Comparison of ENCODE assay signal across 20 cellular contexts in the genomic region with DNA sequence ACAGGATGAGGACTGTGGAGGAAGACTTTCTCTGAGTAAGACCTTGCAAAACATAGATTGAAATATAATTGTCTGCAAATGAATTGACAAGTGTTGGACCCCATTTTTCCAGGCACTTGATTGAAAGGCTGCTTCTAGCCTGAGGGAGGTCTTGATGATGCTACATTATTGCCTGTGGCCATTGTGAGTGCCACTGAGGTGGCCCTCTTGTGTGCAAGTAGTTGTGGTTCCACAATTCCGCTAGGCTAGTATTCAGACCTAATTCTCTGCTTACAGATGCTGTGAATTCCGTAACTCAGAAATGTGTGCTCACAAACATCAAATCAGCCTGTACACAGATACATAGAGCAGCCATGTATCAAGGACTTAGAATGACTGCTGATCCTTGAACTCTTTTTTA. TPM values are rescaled to one million over a fixed set of nuclear protein-coding genes. Genes with fewer than 3 reads are reported as not detected.
DNase-seq lines count a peak whose midpoint lies in the region; ATAC-seq, FAIRE-seq and TF ChIP-seq lines count a peak whose summit lies in the region.
"Had no signal": no experiment of that assay in that cellular context is flagged by ENCODE, and none has a peak within 500 bp of the region (broad histone marks: within the 10 kb centered on the region; RNA-seq: fewer than 3 reads in every experiment).

No MANE protein-coding gene starts in this region.

- WGBS in A549 (ENCODE audit: missing lambda C conversion rate), result 96% methylated on average over 2 of the region's 2 CpGs
- WGBS in prostate gland, result 96% methylated on average over 2 of the region's 2 CpGs

- no peak for TF ChIP-seq RAD21 in A549 (conservative IDR thresholded peaks at IDR 0.05 in 1 of 2, IDR thresholded peaks at IDR 0.05 in 1 of 2)

- ATAC-seq in A549 (no peak), GM18861 (IDR thresholded peaks at IDR 0.05; ENCODE audit: unreplicated experiment) (no peak)
- ATAC-seq: activated CD8-positive, alpha-beta T cell treated with anti-CD3 and anti-CD28 coated beads, Interleukin-2, amount 10 ng/mL, durations not matched to agents 7 days and 5 days had no signal

- peak overlapping the region; percentile 77 for H3K27ac Mint-ChIP-seq in chondrocyte (ENCODE audit: unreplicated experiment)
- H3K27ac Mint-ChIP-seq: activated CD8-positive, alpha-beta T cell treated with anti-CD3 and anti-CD28 coated beads, Interleukin-2, amount 10 ng/mL, durations not matched to agents 7 days and 5 days; activated naive CD8-positive, alpha-beta T cell; activated T-helper 1 cell treated with anti-CD3 and anti-CD28 coated beads, Interleukin-12 subunit alpha, Interleukin-12 subunit beta, Interleukin-2, Interleukin-4 antibody, amounts not matched to agents 30 ng/mL and 10 ng/mL and 1 ng/mL, durations not matched to agents 14 hours and 24 hours and 36 hours; T-helper 1 cell treated with Interleukin-12 subunit alpha and Interleukin-12 subunit beta and Interleukin-4 antibody, amounts not matched to agents 30 μg/mL and 1 μg/mL, for 36 hours had no signal

- no peaks in the 10 kb centered on the region for H3K27me3 Mint-ChIP-seq in chondrocyte (ENCODE audit: low read depth)
- H3K27me3 Mint-ChIP-seq: activated naive CD8-positive, alpha-beta T cell; brain had no signal

- H3K27ac ChIP-seq in A549, result no peak overlapping the region
- peak overlapping the region; percentile 84 for H3K27ac ChIP-seq in neutrophil
- H3K27ac ChIP-seq in prostate gland, result no peak overlapping the region
- H3K27ac ChIP-seq: C4-2B, esophagus squamous epithelium, skin epidermis had no signal

- no peaks in the 10 kb centered on the region for H3K9me3 Mint-ChIP-seq in chondrocyte (ENCODE audit: low read depth)
- H3K9me3 Mint-ChIP-seq: T-helper 1 cell treated with Interleukin-12 subunit alpha and Interleukin-12 subunit beta and Interleukin-4 antibody, amounts not matched to agents 30 μg/mL and 1 μg/mL, for 36 hours had no signal

- DNase-seq in A549 (ENCODE audit: low read depth in 1 of 2, low spot score in 1 of 2) (no peak), NB4 (ENCODE audit: low read depth) (peak; percentile 68), chondrocyte (ENCODE audit: low spot score) (no peak), nucleus accumbens (lab: John Stamatoyannopoulos, UW) (no peak), prostate gland (ENCODE audit: low spot score) (no peak)
- DNase-seq in central memory CD4-positive, alpha-beta T cell, result no peak
- DNase-seq: activated CD8-positive, alpha-beta T cell treated with anti-CD3 and anti-CD28 coated beads, Interleukin-2, amount 10 ng/mL, durations not matched to agents 7 days and 5 days; esophagus squamous epithelium; NCI-H1694 treated with DMSO at 0.1 percent for 48 hours; SHP77; stimulated activated CD8-positive, alpha-beta memory T cell treated with anti-CD3 and anti-CD28 coated beads, Interleukin-4, amount 100 ng/mL, for 48 hours had no signal

- TF ChIP-seq POLR2A in A549 (IDR thresholded peaks at IDR 0.05; ENCODE audit: low read length), result no peak
- TF ChIP-seq POLR2A in NB4 (IDR thresholded peaks at IDR 0.05; ENCODE audit: extremely low read depth, insufficient read length), result no peak
- TF ChIP-seq POLR2A in prostate gland (IDR thresholded peaks at IDR 0.05), result no peak

- peaks cover 8% of the 10 kb centered on the region for H3K36me3 Mint-ChIP-seq in chondrocyte (ENCODE audit: low read depth)

- FAIRE-seq in A549 (lab: Jason Lieb, UNC), result no peak
- FAIRE-seq: GM12892 had no signal

- H3K4me1 Mint-ChIP-seq in chondrocyte (ENCODE audit: low read depth), result peaks cover 83% of the 10 kb centered on the region

- peak overlapping the region; percentile 22; the same call in 1 of the 3 replicates for H3K4me2 ChIP-seq in A549

- TF ChIP-seq CTCF in A549 (IDR thresholded peaks at IDR 0.05) (no peak), NB4 (IDR thresholded peaks at IDR 0.05; ENCODE audit: low read depth, low read length) (no peak), chondrocyte (IDR thresholded peaks at IDR 0.05) (no peak), neutrophil (IDR thresholded peaks at IDR 0.05) (no peak), prostate gland (IDR thresholded peaks at IDR 0.05) (no peak)

- POLR2A ChIA-PET in A549 (lab: Yijun Ruan, JAX), result no interaction called here

- H3K27me3 ChIP-seq in neutrophil (no peaks in the 10 kb centered on the region), prostate gland (replicated peaks; ENCODE audit: insufficient read depth) (no peaks in the 10 kb centered on the region)
- H3K27me3 ChIP-seq: esophagus squamous epithelium had no signal

- intact Hi-C loops in prostate gland (cut with DNase I), result no loop called here

- H3K9me3 ChIP-seq in A549, result no peaks in the 10 kb centered on the region
- no peaks in the 10 kb centered on the region for H3K9me3 ChIP-seq in neutrophil
- no peaks in the 10 kb centered on the region for H3K9me3 ChIP-seq in prostate gland
- H3K9me3 ChIP-seq: esophagus squamous epithelium had no signal

- TF ChIP-seq EP300 in A549 (IDR thresholded peaks at IDR 0.05), result no peak

- CTCF ChIA-PET in A549 (lab: Yijun Ruan, JAX), result interaction anchor here (0.9 kb wide), 1 partner anchor 244 kb away, joined by 3 read pairs; no protein-coding TSS in a partner anchor

- no peak overlapping the region for H3K4me3 Mint-ChIP-seq in chondrocyte (ENCODE audit: unreplicated experiment)
- H3K4me3 Mint-ChIP-seq: activated CD8-positive, alpha-beta T cell treated with anti-CD3 and anti-CD28 coated beads, Interleukin-2, amount 10 ng/mL, durations not matched to agents 7 days and 5 days; activated naive CD8-positive, alpha-beta T cell; activated T-helper 1 cell treated with anti-CD3 and anti-CD28 coated beads, Interleukin-12 subunit alpha, Interleukin-12 subunit beta, Interleukin-2, Interleukin-4 antibody, amounts not matched to agents 30 ng/mL and 10 ng/mL and 1 ng/mL, durations not matched to agents 14 hours and 24 hours and 36 hours; brain; T-helper 1 cell treated with Interleukin-12 subunit alpha and Interleukin-12 subunit beta and Interleukin-4 antibody, amounts not matched to agents 30 μg/mL and 1 μg/mL, for 36 hours had no signal

- H3K4me1 ChIP-seq in A549 (peaks cover 80% of the 10 kb centered on the region), neutrophil (ENCODE audit: control insufficient read depth in 1 of 2, insufficient read depth in 1 of 2, low read depth in 1 of 2, low read length in 1 of 2) (peaks cover 82 to 94% of the 10 kb centered on the region in 2 experiments), prostate gland (replicated peaks) (no peaks in the 10 kb centered on the region)

- H3K4me3 ChIP-seq in A549, result no peak overlapping the region
- H3K4me3 ChIP-seq in NB4 (ENCODE audit: low read depth, low read length), result peak overlapping the region; percentile 23
- peak overlapping the region; percentile 15 to 32 for H3K4me3 ChIP-seq in neutrophil (ENCODE audit: low read depth in 1 of 2, low read length in 1 of 2)
- no peak overlapping the region for H3K4me3 ChIP-seq in prostate gland
- H3K4me3 ChIP-seq: esophagus squamous epithelium, skin epidermis had no signal

- H3K36me3 ChIP-seq in neutrophil (no peaks in the 10 kb centered on the region), prostate gland (no peaks in the 10 kb centered on the region)
- H3K36me3 ChIP-seq: esophagus squamous epithelium had no signal

TF ChIP-seq in A549, 52 proteins besides CTCF, POLR2A, EP300 and RAD21 (continues in another document):
- TF ChIP-seq ZC3H11A (IDR thresholded peaks at IDR 0.05), result no peak
- TF ChIP-seq, protein P1, sequence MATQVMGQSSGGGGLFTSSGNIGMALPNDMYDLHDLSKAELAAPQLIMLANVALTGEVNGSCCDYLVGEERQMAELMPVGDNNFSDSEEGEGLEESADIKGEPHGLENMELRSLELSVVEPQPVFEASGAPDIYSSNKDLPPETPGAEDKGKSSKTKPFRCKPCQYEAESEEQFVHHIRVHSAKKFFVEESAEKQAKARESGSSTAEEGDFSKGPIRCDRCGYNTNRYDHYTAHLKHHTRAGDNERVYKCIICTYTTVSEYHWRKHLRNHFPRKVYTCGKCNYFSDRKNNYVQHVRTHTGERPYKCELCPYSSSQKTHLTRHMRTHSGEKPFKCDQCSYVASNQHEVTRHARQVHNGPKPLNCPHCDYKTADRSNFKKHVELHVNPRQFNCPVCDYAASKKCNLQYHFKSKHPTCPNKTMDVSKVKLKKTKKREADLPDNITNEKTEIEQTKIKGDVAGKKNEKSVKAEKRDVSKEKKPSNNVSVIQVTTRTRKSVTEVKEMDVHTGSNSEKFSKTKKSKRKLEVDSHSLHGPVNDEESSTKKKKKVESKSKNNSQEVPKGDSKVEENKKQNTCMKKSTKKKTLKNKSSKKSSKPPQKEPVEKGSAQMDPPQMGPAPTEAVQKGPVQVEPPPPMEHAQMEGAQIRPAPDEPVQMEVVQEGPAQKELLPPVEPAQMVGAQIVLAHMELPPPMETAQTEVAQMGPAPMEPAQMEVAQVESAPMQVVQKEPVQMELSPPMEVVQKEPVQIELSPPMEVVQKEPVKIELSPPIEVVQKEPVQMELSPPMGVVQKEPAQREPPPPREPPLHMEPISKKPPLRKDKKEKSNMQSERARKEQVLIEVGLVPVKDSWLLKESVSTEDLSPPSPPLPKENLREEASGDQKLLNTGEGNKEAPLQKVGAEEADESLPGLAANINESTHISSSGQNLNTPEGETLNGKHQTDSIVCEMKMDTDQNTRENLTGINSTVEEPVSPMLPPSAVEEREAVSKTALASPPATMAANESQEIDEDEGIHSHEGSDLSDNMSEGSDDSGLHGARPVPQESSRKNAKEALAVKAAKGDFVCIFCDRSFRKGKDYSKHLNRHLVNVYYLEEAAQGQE (IDR thresholded peaks at IDR 0.05), result no peak
- no peak for TF ChIP-seq FOSL2 (IDR thresholded peaks at IDR 0.05)
- no peak for TF ChIP-seq FOSL2 (CRISPR knock-in tag; IDR thresholded peaks at IDR 0.05)
- TF ChIP-seq, protein P2, sequence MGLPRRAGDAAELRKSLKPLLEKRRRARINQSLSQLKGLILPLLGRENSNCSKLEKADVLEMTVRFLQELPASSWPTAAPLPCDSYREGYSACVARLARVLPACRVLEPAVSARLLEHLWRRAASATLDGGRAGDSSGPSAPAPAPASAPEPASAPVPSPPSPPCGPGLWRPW (IDR thresholded peaks at IDR 0.05), result no peak
- TF ChIP-seq KDM1A (IDR thresholded peaks at IDR 0.05; ENCODE audit: low read depth), result no peak
- TF ChIP-seq ZSCAN20 (CRISPR knock-in tag; IDR thresholded peaks at IDR 0.05), result no peak
- TF ChIP-seq BHLHE40 (IDR thresholded peaks at IDR 0.05; ENCODE audit: low read depth, low read length), result no peak
- no peak for TF ChIP-seq EHMT2 (IDR thresholded peaks at IDR 0.05; ENCODE audit: low read depth)

RNA-seq across cellular contexts. Expression of a gene that starts 34.6 kb away (rescaled TPM):
- polyA plus RNA-seq in A549 (2011; rRNA removed) (29.5 and 56.0 TPM in 2 replicates), A549 (2017; fragmentation: RNase III; extraction: RNeasy Plus Mini Kit Qiagen cat#74134 plus additional on column Dnase treatment) (29.9 to 34.5 TPM (median 33.6 TPM) in 3 replicates)
- 8.4 and 8.6 TPM in 2 replicates for polyA plus RNA-seq in A549 (2012; cell fraction: cytosol; rRNA removed)
- polyA plus RNA-seq in A549 (2012; cell fraction: nucleus; rRNA removed), result 7.0 and 15.3 TPM in 2 replicates
- 181 TPM in 2 replicates for polyA minus RNA-seq in A549 (2011; rRNA and poly(A)+ RNA removed)
- total RNA-seq in chondrocyte (290 to 304 TPM (median 293 TPM) in 3 replicates), prostate gland (10 to 100 TPM; 35.9 to 62.4 TPM)

Comparison
In these comparisons a context has a peak if more than half of its experiments do, and no peak if none do; other contexts are left out.
1. H3K4me3 ChIP-seq: peak in NB4 (single experiment) and neutrophil (2 of 2); none in A549 (single experiment) and prostate gland (0 of 2).